Comparison of ENCODE assay signal across 12 cellular contexts in the genomic region with DNA sequence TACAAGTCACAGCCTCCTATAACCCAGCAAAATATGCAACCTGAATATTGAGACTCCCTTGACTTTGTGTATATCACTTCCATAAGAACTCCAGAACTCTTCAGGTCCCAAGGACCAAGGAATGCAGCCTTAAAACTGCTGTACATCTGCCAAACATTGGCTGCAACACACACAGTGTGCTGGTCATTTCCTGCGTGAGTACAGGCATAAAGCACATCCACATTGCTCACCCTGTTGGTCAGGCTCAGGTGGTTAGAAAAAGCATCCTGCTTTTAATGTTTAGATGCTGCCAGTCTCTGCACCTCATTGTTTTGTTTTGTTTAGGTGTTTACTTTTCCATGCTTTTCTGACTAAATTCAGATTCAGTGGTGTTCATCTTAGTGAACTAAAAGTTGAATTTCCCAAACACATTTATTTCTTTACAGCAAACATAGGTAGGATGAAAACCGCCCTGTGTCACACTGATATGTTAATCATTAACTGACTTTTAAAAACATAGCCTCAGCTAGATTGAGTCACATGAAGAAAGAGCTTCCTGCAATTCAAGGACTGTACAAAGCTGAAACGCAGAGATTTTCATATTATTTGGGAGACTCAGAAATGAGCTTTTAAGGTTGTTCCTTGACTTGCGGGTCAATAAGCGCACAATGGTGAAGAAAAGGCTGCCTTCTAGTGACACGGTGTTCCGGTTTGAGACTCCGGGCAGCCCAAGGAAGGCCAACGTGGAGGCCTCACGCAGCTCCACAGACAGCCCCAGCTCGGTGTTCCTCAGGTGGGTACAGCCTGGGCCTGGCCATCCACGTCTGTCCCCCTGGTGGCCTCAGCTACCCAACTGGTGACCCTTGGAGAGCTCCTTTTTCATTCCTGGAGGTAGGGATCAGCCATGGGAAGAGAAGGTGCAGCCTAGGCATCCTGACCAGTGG. TPM values are rescaled to one million over a fixed set of nuclear protein-coding genes. Genes with fewer than 3 reads are reported as not detected.
DNase-seq lines count a peak whose midpoint lies in the region; TF ChIP-seq lines count a peak whose summit lies in the region.
"Had no signal": no experiment of that assay in that cellular context is flagged by ENCODE, and none has a peak within 500 bp of the region (broad histone marks: within the 10 kb centered on the region; RNA-seq: fewer than 3 reads in every experiment).

No MANE protein-coding gene starts in this region.

- H3K27me3 ChIP-seq in H7 (ENCODE audit: control insufficient read depth, insufficient read depth, low read length) (no peaks in the 10 kb centered on the region), SK-N-SH (ENCODE audit: insufficient read depth) (no peaks in the 10 kb centered on the region), transverse colon (no peaks in the 10 kb centered on the region)

- H3K4me3 ChIP-seq in H7 (ENCODE audit: insufficient read depth, low read depth, low read length) = no peak overlapping the region
- no peak overlapping the region for H3K4me3 ChIP-seq in SK-N-SH (ENCODE audit: low read depth in 2 of 2, low read length in 1 of 2)
- peak overlapping the region; percentile 12 to 55 (median 36) for H3K4me3 ChIP-seq in transverse colon

- H3K27ac ChIP-seq in SK-N-SH (ENCODE audit: low read depth in 2 of 2, low read length in 1 of 2) (peak overlapping the region; percentile 37 to 53; a peak in 2 of 4 replicates), transverse colon (peak overlapping the region; percentile 81 to 92 (median 84))
- H3K27ac ChIP-seq: KMS-11 had no signal

- H3K36me3 ChIP-seq in H7 (replicated peaks; ENCODE audit: control insufficient read depth, insufficient read depth, low read length) (no peaks in the 10 kb centered on the region), SK-N-SH (replicated peaks in 1 of 2; ENCODE audit: control insufficient read depth in 1 of 2, insufficient read depth in 2 of 2, low read length in 1 of 2) (no peaks in the 10 kb centered on the region), transverse colon (no peaks in the 10 kb centered on the region)

- CTCF ChIA-PET in SK-N-SH (lab: Yijun Ruan, JAX) = interaction anchor here (0.6 kb wide), 1 partner anchor 118 kb away, joined by 3 read pairs; no protein-coding TSS in a partner anchor

- intact Hi-C loops in transverse colon (cut with DNase I; ENCODE audit: low total_unique reads) = no loop called here

- in situ Hi-C loops in transverse colon (cut with MboI; ENCODE audit: low pct_ligation_motif_present in 1 of 4, low pct_unique_long_range_greater_than_20kb in 1 of 4, low sequenced_read_pairs in 3 of 4) = no loop called here

- peak overlapping the region; percentile 44; the same call in 1 of the 2 replicates for H2AFZ ChIP-seq in SK-N-SH (ENCODE audit: low read depth)

- H3K9me2 ChIP-seq in SK-N-SH = no peaks in the 10 kb centered on the region; the same call in 1 of the 2 replicates

- peaks cover 7 to 12% of the 10 kb centered on the region in 2 experiments; a peak in 3 of 4 replicates for H3K4me1 ChIP-seq in SK-N-SH (ENCODE audit: control insufficient read depth in 1 of 2, insufficient read depth in 2 of 2, low read depth in 1 of 2, low read length in 1 of 2)
- peaks cover 13 to 36% (median 26%) of the 10 kb centered on the region in 4 donors for H3K4me1 ChIP-seq in transverse colon

- no peaks in the 10 kb centered on the region for H3K79me2 ChIP-seq in SK-N-SH (ENCODE audit: insufficient read depth)

- TF ChIP-seq CTCF in SK-N-SH (IDR thresholded peaks at IDR 0.05) (no peak), transverse colon (IDR thresholded peaks at IDR 0.05) (peak in 4 of 5 experiments; percentile 14 to 61 (median 38))

- DNase-seq in H7 = peak; percentile 37
- DNase-seq in SK-N-SH = peak; percentile 9
- DNase-seq in iPS-NIHi7 (ENCODE audit: extremely low spot score) = peak; percentile 22
- DNase-seq in transverse colon = peak; percentile 58
- no peak for DNase-seq in effector CD8-positive, alpha-beta T cell (lab: John Stamatoyannopoulos, UW)
- no peak for DNase-seq in NCI-H1092 (lab: John Stamatoyannopoulos, UW)
- DNase-seq in NCI-H2171 treated with DMSO at 0.1 percent for 48 hours (lab: John Stamatoyannopoulos, UW) = no peak
- DNase-seq in activated CD4-positive, CD25-positive, alpha-beta regulatory T cell (lab: John Stamatoyannopoulos, UW) = no peak
- DNase-seq: effector CD4-positive, alpha-beta T cell; naive thymus-derived CD8-positive, alpha-beta T cell; RPMI8226 had no signal

- 0 out of 2 replicates have a peak overlapping the region, but pooled peaks have one; percentile 2 for H3K9ac ChIP-seq in SK-N-SH
- H3K9ac ChIP-seq: KMS-11 had no signal

- TF ChIP-seq EP300 in SK-N-SH (IDR thresholded peaks at IDR 0.05; ENCODE audit: borderline replicate concordance in 1 of 2, low read depth in 1 of 2, low read length in 1 of 2) (no peak), transverse colon (IDR thresholded peaks at IDR 0.05; ENCODE audit: low read depth) (no peak)

- POLR2A ChIA-PET in SK-N-SH (lab: Yijun Ruan, JAX) = no interaction called here

- WGBS in SK-N-SH (ENCODE audit: low lambda C conversion rate) = 74% methylated on average over 9 of the region's 12 CpGs
- WGBS in transverse colon (ENCODE audit: low coverage in 1 of 2), 2 donors = 56 to 57% methylated on average over 1 to 12 of the region's 12 CpGs

- no peaks in the 10 kb centered on the region for H3K9me3 ChIP-seq in SK-N-SH
- no peaks in the 10 kb centered on the region for H3K9me3 ChIP-seq in transverse colon

- peak; percentile 62 for TF ChIP-seq POLR2A in transverse colon (IDR thresholded peaks at IDR 0.05)

- peak overlapping the region; percentile 1; the same call in 1 of the 2 replicates for H3K4me2 ChIP-seq in SK-N-SH
- H3K4me2 ChIP-seq: KMS-11 had no signal

- H4K20me1 ChIP-seq in SK-N-SH (ENCODE audit: insufficient read depth) = no peaks in the 10 kb centered on the region

- peaks cover 31% of the 10 kb centered on the region for H3F3A ChIP-seq in SK-N-SH (replicated peaks; ENCODE audit: insufficient read depth)

- no peak for TF ChIP-seq RAD21 in SK-N-SH (IDR thresholded peaks at IDR 0.05; ENCODE audit: low read length)

TF ChIP-seq in SK-N-SH, 30 proteins besides CTCF, POLR2A, EP300 and RAD21:
- TF ChIP-seq GATA2 (CRISPR knock-in tag; IDR thresholded peaks at IDR 0.05) (no peak), TCF12 (IDR thresholded peaks at IDR 0.05) (peak; percentile 56), POLR2AphosphoS5 (IDR thresholded peaks at IDR 0.05; ENCODE audit: low read depth, low read length) (peak; percentile 25; the same call in 1 of the 2 replicates), TAF1 (IDR thresholded peaks at IDR 0.05; ENCODE audit: borderline replicate concordance, low read depth, low read length) (0 out of 2 replicates have a peak, but pooled peaks have one; percentile 14), SIN3A (IDR thresholded peaks at IDR 0.05; ENCODE audit: borderline replicate concordance, low read depth, low read length) (no peak), NFIC (IDR thresholded peaks at IDR 0.05; ENCODE audit: borderline replicate concordance) (peak; percentile 52), MAX (IDR thresholded peaks at IDR 0.05; ENCODE audit: low read depth) (peak; percentile 53; the same call in 1 of the 2 replicates), JUND (IDR thresholded peaks at IDR 0.05) (0 out of 2 replicates have a peak, but pooled peaks have one; percentile 9), FOSL2 (IDR thresholded peaks at IDR 0.05; ENCODE audit: borderline replicate concordance, low read depth) (no peak; the same call in 1 of the 2 replicates)
- TF ChIP-seq, protein P1, sequence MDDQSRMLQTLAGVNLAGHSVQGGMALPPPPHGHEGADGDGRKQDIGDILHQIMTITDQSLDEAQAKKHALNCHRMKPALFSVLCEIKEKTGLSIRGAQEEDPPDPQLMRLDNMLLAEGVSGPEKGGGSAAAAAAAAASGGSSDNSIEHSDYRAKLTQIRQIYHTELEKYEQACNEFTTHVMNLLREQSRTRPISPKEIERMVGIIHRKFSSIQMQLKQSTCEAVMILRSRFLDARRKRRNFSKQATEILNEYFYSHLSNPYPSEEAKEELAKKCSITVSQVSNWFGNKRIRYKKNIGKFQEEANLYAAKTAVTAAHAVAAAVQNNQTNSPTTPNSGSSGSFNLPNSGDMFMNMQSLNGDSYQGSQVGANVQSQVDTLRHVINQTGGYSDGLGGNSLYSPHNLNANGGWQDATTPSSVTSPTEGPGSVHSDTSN (IDR thresholded peaks at IDR 0.05) = no peak

RNA-seq across cellular contexts. Expression of gene GRAMD2B, which starts 52.2 kb away (rescaled TPM):
- 4.1 and 7.1 TPM in 2 replicates for total RNA-seq in H7 (2014; rRNA removed; shearing (Covaris generic))
- polyA plus RNA-seq in SK-N-SH (2012; rRNA removed) = 16.0 and 20.9 TPM in 2 replicates
- polyA plus RNA-seq in SK-N-SH (2012; cell fraction: cytosol; rRNA removed) = 17.1 and 21.0 TPM in 2 replicates
- polyA plus RNA-seq in SK-N-SH (2012; cell fraction: nucleus; rRNA removed) = 20.0 and 27.5 TPM in 2 replicates
- total RNA-seq in transverse colon = 100 to 1,000 TPM in 3 of 4 donors, 10 to 100 TPM in 1; 93.9 to 191 (median 161) TPM

Comparison
In these comparisons a context has a peak if more than half of its experiments do, and no peak if none do; other contexts are left out.
1. DNase-seq: peak in H7 (single experiment), SK-N-SH (single experiment), iPS-NIHi7 (single experiment) and transverse colon (single experiment); none in effector CD8-positive, alpha-beta T cell (single experiment), NCI-H1092 (single experiment), NCI-H2171 treated with DMSO at 0.1 percent for 48 hours (single experiment) and activated CD4-positive, CD25-positive, alpha-beta regulatory T cell (0 of 4).
2. H3K4me3 ChIP-seq: peak in transverse colon (4 of 4); none in H7 (single experiment) and SK-N-SH (0 of 2).
3. RNA of gene GRAMD2B, which starts 52.2 kb away (total RNA-seq): 93.9 to 191 TPM in transverse colon; 4.1 to 7.1 TPM in H7; every median in the first group is over 10 times any median in the second.